Comparison of ENCODE assay signal across 2 cellular contexts in genomic region chr17:871731-872517, GRCh38.
TF ChIP-seq lines count a peak whose summit lies in the region.

No MANE protein-coding gene starts in this region.

TF ChIP-seq in HCT116, 20 proteins besides CTCF, POLR2A, EP300 and RAD21 (continued from another document):
- TF ChIP-seq POLR2AphosphoS5 (IDR thresholded peaks at IDR 0.05; ENCODE audit: low read depth, low read length) (no peak), ZNF274 (IDR thresholded peaks at IDR 0.05; ENCODE audit: low read depth, low read length) (no peak), CBX3 (IDR thresholded peaks at IDR 0.05; ENCODE audit: low read depth) (peak; percentile 17; the same call in 1 of the 2 replicates), EZH2phosphoT487 (IDR thresholded peaks at IDR 0.05; ENCODE audit: borderline replicate concordance) (no peak), TCF7L2 (IDR thresholded peaks at IDR 0.05; ENCODE audit: borderline replicate concordance, extremely low read depth, insufficient read depth, insufficient read length) (peak; percentile 20), SRF (IDR thresholded peaks at IDR 0.05; ENCODE audit: low read depth) (no peak), EGR1 (IDR thresholded peaks at IDR 0.05; ENCODE audit: low read depth) (no peak), REST (IDR thresholded peaks at IDR 0.05; ENCODE audit: low read depth) (no peak), SIN3A (IDR thresholded peaks at IDR 0.05; ENCODE audit: low read depth) (no peak), CEBPB (IDR thresholded peaks at IDR 0.05; ENCODE audit: low read depth) (no peak), EZH2 (IDR thresholded peaks at IDR 0.05) (no peak), ZFX (IDR thresholded peaks at IDR 0.05) (no peak), YY1 (IDR thresholded peaks at IDR 0.05; ENCODE audit: extremely low read depth, insufficient replicate concordance, low read depth, low read length) (no peak), FOSL1 (IDR thresholded peaks at IDR 0.05; ENCODE audit: low read depth) (no peak), ATF3 (IDR thresholded peaks at IDR 0.05) (no peak)

TF ChIP-seq in GM12878, 131 proteins besides CTCF, POLR2A, EP300 and RAD21:
- TF ChIP-seq IRF3 (IDR thresholded peaks at IDR 0.05) (no peak), IRF4 (IDR thresholded peaks at IDR 0.05; ENCODE audit: low read depth, low read length) (no peak), PKNOX1 (IDR thresholded peaks at IDR 0.05) (peak; percentile 47; the same call in 1 of the 2 replicates)
TF ChIP-seq in GM12878: peak in this region for 1.
